Comparison of ENCODE assay signal across 19 cellular contexts in the genomic region with DNA sequence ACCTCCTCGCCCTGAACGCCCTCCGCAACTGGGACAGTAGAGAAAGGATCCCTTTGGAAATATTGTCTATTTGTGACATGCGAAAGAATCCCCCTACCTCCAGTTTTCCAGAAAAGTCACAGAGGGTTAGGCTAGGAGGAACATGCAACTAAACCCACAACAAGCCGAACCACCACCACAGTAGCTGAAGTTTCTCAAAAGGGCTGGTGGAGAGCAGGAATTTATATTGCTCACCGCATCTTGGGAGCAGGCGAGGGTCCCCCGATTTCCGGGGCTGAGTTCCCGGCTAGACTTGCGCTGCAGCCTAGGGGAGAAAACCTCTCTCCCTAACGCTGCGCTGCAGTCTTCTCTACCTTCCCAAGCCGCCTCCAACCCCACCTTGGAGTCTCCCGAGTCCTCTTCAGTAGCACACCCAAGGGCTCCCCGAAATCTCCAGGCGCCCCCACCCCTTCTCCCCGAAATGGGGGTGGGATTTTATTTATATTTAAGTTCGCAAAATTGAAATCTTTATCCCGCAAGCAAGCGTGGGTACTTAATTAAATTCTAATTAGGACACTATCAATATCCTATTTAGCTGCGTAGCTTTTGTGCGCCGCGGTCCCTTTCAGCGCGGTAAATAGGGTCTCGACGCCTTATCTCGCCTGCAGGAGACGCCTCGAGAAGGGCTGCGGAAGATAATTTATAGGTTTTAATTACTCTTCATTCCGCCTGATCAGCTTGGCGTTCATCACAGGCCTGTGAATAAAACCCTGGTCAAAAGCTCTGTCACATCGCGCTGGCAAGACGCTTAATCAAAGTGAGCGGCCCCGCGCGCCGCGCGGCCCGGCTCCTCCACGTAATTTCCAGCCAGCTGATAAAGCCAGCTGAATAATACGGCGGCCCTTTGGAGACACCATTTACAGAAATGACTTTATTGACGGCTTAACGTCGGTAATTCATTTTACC. TPM values are rescaled to one million over a fixed set of nuclear protein-coding genes. Genes with fewer than 3 reads are reported as not detected.
DNase-seq lines count a peak whose midpoint lies in the region; ATAC-seq lines count a peak whose summit lies in the region.
"Had no signal": no experiment of that assay in that cellular context is flagged by ENCODE, and none has a peak within 500 bp of the region (broad histone marks: within the 10 kb centered on the region; RNA-seq: fewer than 3 reads in every experiment).

No MANE protein-coding gene starts in this region.

- H3K4me3 ChIP-seq in naive thymus-derived CD4-positive, alpha-beta T cell (ENCODE audit: low read length), result no peak overlapping the region
- no peak overlapping the region for H3K4me3 ChIP-seq in MG63
- H3K4me3 ChIP-seq: SJCRH30 had no signal

- no peak overlapping the region for H3K4me3 Mint-ChIP-seq in stimulated activated naive CD8-positive, alpha-beta T cell treated with anti-CD3 and anti-CD28 coated beads, Interleukin-15, Interleukin-2, amounts not matched to agents 100 ng/mL and 50 ng/mL, for 24 hours
- peak overlapping the region in 1 of 2 donors; percentile 8 for H3K4me3 Mint-ChIP-seq in stimulated activated naive CD8-positive, alpha-beta T cell treated with anti-CD3 and anti-CD28 coated beads, Interleukin-15, amount 100 ng/mL, for 72 hours
- H3K4me3 Mint-ChIP-seq in activated naive CD8-positive, alpha-beta T cell treated with anti-CD3 and anti-CD28 coated beads, Interleukin-2, amount 50 U/mL, for 24 hours, result no peak overlapping the region
- H3K4me3 Mint-ChIP-seq in naive thymus-derived CD4-positive, alpha-beta T cell, result peak overlapping the region in 7 of 10 donors; percentile 39 to 79 (median 54)
- H3K4me3 Mint-ChIP-seq: dendritic cell treated with granulocyte-macrophage colony-stimulating factor and Interleukin-4, amounts not matched to agents 40 ng/mL and 50 ng/mL, for 4 days had no signal

- H3K27me3 Mint-ChIP-seq in stimulated activated naive CD8-positive, alpha-beta T cell treated with anti-CD3 and anti-CD28 coated beads, Interleukin-15, Interleukin-2, amounts not matched to agents 100 ng/mL and 50 ng/mL, for 24 hours, result peaks cover 88% of the 10 kb centered on the region
- peaks cover 93% of the 10 kb centered on the region for H3K27me3 Mint-ChIP-seq in stimulated activated naive CD8-positive, alpha-beta T cell treated with anti-CD3 and anti-CD28 coated beads, Interleukin-15, amount 100 ng/mL, for 72 hours
- H3K27me3 Mint-ChIP-seq in activated naive CD8-positive, alpha-beta T cell treated with anti-CD3 and anti-CD28 coated beads, Interleukin-2, amount 50 U/mL, for 24 hours, result peaks cover 87% of the 10 kb centered on the region
- peaks cover 84 to 88% (median 85%) of the 10 kb centered on the region in 5 donors for H3K27me3 Mint-ChIP-seq in naive thymus-derived CD4-positive, alpha-beta T cell

- POLR2A ChIA-PET in naive thymus-derived CD4-positive, alpha-beta T cell (lab: Charles Lee), result no interaction called here

- ATAC-seq in stimulated activated naive CD8-positive, alpha-beta T cell treated with anti-CD3 and anti-CD28 coated beads, Interleukin-15, amount 100 ng/mL, for 72 hours, result no peak
- ATAC-seq in activated naive CD8-positive, alpha-beta T cell treated with anti-CD3 and anti-CD28 coated beads, Interleukin-2, amount 50 U/mL, for 24 hours, result no peak
- ATAC-seq in naive thymus-derived CD4-positive, alpha-beta T cell, result no peak
- ATAC-seq in GM18511 (IDR thresholded peaks at IDR 0.05; ENCODE audit: unreplicated experiment), result no peak

- peak overlapping the region; percentile 36 for H3K27ac Mint-ChIP-seq in stimulated activated naive CD8-positive, alpha-beta T cell treated with anti-CD3 and anti-CD28 coated beads, Interleukin-15, Interleukin-2, amounts not matched to agents 100 ng/mL and 50 ng/mL, for 24 hours
- peak overlapping the region in 1 of 2 donors; percentile 85 for H3K27ac Mint-ChIP-seq in stimulated activated naive CD8-positive, alpha-beta T cell treated with anti-CD3 and anti-CD28 coated beads, Interleukin-15, amount 100 ng/mL, for 72 hours
- peak overlapping the region; percentile 46 for H3K27ac Mint-ChIP-seq in activated naive CD8-positive, alpha-beta T cell treated with anti-CD3 and anti-CD28 coated beads, Interleukin-2, amount 50 U/mL, for 24 hours
- peak overlapping the region in 2 of 9 donors; percentile 48 to 72 for H3K27ac Mint-ChIP-seq in naive thymus-derived CD4-positive, alpha-beta T cell
- H3K27ac Mint-ChIP-seq: dendritic cell treated with granulocyte-macrophage colony-stimulating factor and Interleukin-4, amounts not matched to agents 40 ng/mL and 50 ng/mL, for 4 days had no signal

- intact Hi-C loops in naive thymus-derived CD4-positive, alpha-beta T cell (cut with micrococcal nuclease), result loop anchor here in 1 of 2 donors (10.0 kb wide), 1 partner anchor 1035 kb away; a partner anchor contains a TSS

- peaks cover 9 to 43% of the 10 kb centered on the region in 2 donors for H3K27me3 ChIP-seq in naive thymus-derived CD4-positive, alpha-beta T cell (ENCODE audit: control insufficient read depth in 2 of 2, insufficient read depth in 2 of 2, low read length in 2 of 2)
- H3K27me3 ChIP-seq in MG63, result no peaks in the 10 kb centered on the region
- H3K27me3 ChIP-seq: SJCRH30 had no signal

- DNase-seq in stimulated activated naive CD8-positive, alpha-beta T cell treated with anti-CD3 and anti-CD28 coated beads, Interleukin-15, amount 100 ng/mL, for 72 hours, result no peak
- DNase-seq in activated naive CD8-positive, alpha-beta T cell treated with anti-CD3 and anti-CD28 coated beads, Interleukin-2, amount 50 U/mL, for 24 hours, result peak; percentile 11
- DNase-seq in naive thymus-derived CD4-positive, alpha-beta T cell, result no peak
- DNase-seq in ureter (ENCODE audit: low spot score) (peak; percentile 29), T1000 (lab: John Stamatoyannopoulos, UW) (no peak), MG63 (no peak)
- DNase-seq: activated naive CD4-positive, alpha-beta T cell treated with Interleukin-2 at 50 U/mL for 16 hours; brain microvascular endothelial cell; DMS79; esophagus squamous epithelium; NCI-H1436; NCI-H2227 treated with DMSO at 0.1 percent for 48 hours; SJCRH30; stimulated activated CD4-positive, alpha-beta T cell treated with anti-CD3 and anti-CD28 coated beads, Interleukin-1b, Interleukin-23, amount 100 ng/mL, for 48 hours had no signal

- H3K4me1 ChIP-seq in naive thymus-derived CD4-positive, alpha-beta T cell (ENCODE audit: control insufficient read depth in 2 of 2, insufficient read depth in 2 of 2, low read length in 2 of 2), result peaks cover 3 to 9% of the 10 kb centered on the region in 2 donors
- H3K4me1 ChIP-seq: BLaER1 treated with 17β-estradiol and CSF1 and Interleukin-3, amounts not matched to agents 10 nM and 100 nM; SJCRH30 had no signal

- H3K9me3 ChIP-seq in naive thymus-derived CD4-positive, alpha-beta T cell (ENCODE audit: control insufficient read depth in 2 of 3, low read length in 3 of 3), result no peaks in the 10 kb centered on the region
- no peaks in the 10 kb centered on the region for H3K9me3 ChIP-seq in MG63
- H3K9me3 ChIP-seq: esophagus squamous epithelium, SJCRH30, thoracic aorta had no signal

- H3K27ac ChIP-seq in naive thymus-derived CD4-positive, alpha-beta T cell (ENCODE audit: low read depth, low read length), result no peak overlapping the region
- H3K27ac ChIP-seq: BLaER1 treated with 17β-estradiol and CSF1 and Interleukin-3, amounts not matched to agents 10 nM and 100 nM; brain microvascular endothelial cell; esophagus squamous epithelium; SJCRH30; thoracic aorta had no signal

- H3K36me3 ChIP-seq in naive thymus-derived CD4-positive, alpha-beta T cell (ENCODE audit: control insufficient read depth in 2 of 3, insufficient read depth in 3 of 3, low read length in 3 of 3), result no peaks in the 10 kb centered on the region
- H3K36me3 ChIP-seq in MG63, result peaks cover 12% of the 10 kb centered on the region
- H3K36me3 ChIP-seq: BLaER1 treated with 17β-estradiol and CSF1 and Interleukin-3, amounts not matched to agents 10 nM and 100 nM; brain microvascular endothelial cell; esophagus squamous epithelium; SJCRH30; thoracic aorta had no signal

- H3K36me3 Mint-ChIP-seq in stimulated activated naive CD8-positive, alpha-beta T cell treated with anti-CD3 and anti-CD28 coated beads, Interleukin-15, Interleukin-2, amounts not matched to agents 100 ng/mL and 50 ng/mL, for 24 hours (ENCODE audit: low read depth), result peaks cover 4% of the 10 kb centered on the region
- H3K36me3 Mint-ChIP-seq in activated naive CD8-positive, alpha-beta T cell treated with anti-CD3 and anti-CD28 coated beads, Interleukin-2, amount 50 U/mL, for 24 hours (ENCODE audit: low read depth), result peaks cover 2% of the 10 kb centered on the region
- H3K36me3 Mint-ChIP-seq in naive thymus-derived CD4-positive, alpha-beta T cell, result peaks cover 0 to 3% (median 0%) of the 10 kb centered on the region in 5 donors

- CTCF ChIA-PET in naive thymus-derived CD4-positive, alpha-beta T cell (lab: Charles Lee), result no interaction called here

- H3K4me1 Mint-ChIP-seq in stimulated activated naive CD8-positive, alpha-beta T cell treated with anti-CD3 and anti-CD28 coated beads, Interleukin-15, Interleukin-2, amounts not matched to agents 100 ng/mL and 50 ng/mL, for 24 hours (ENCODE audit: low read depth), result peaks cover 27% of the 10 kb centered on the region
- peaks cover 53% of the 10 kb centered on the region for H3K4me1 Mint-ChIP-seq in stimulated activated naive CD8-positive, alpha-beta T cell treated with anti-CD3 and anti-CD28 coated beads, Interleukin-15, amount 100 ng/mL, for 72 hours
- H3K4me1 Mint-ChIP-seq in activated naive CD8-positive, alpha-beta T cell treated with anti-CD3 and anti-CD28 coated beads, Interleukin-2, amount 50 U/mL, for 24 hours, result peaks cover 36% of the 10 kb centered on the region
- peaks cover 21 to 59% (median 37%) of the 10 kb centered on the region in 7 donors for H3K4me1 Mint-ChIP-seq in naive thymus-derived CD4-positive, alpha-beta T cell

- no peaks in the 10 kb centered on the region for H3K9me3 Mint-ChIP-seq in stimulated activated naive CD8-positive, alpha-beta T cell treated with anti-CD3 and anti-CD28 coated beads, Interleukin-15, Interleukin-2, amounts not matched to agents 100 ng/mL and 50 ng/mL, for 24 hours
- no peaks in the 10 kb centered on the region for H3K9me3 Mint-ChIP-seq in stimulated activated naive CD8-positive, alpha-beta T cell treated with anti-CD3 and anti-CD28 coated beads, Interleukin-15, amount 100 ng/mL, for 72 hours
- H3K9me3 Mint-ChIP-seq in activated naive CD8-positive, alpha-beta T cell treated with anti-CD3 and anti-CD28 coated beads, Interleukin-2, amount 50 U/mL, for 24 hours, result no peaks in the 10 kb centered on the region
- H3K9me3 Mint-ChIP-seq in naive thymus-derived CD4-positive, alpha-beta T cell, result peaks cover 0 to 11% (median 0%) of the 10 kb centered on the region in 11 donors
- H3K9me3 Mint-ChIP-seq: dendritic cell treated with granulocyte-macrophage colony-stimulating factor and Interleukin-4, amounts not matched to agents 40 ng/mL and 50 ng/mL, for 4 days had no signal

RNA-seq across cellular contexts. Expression of a gene that starts 2.0 kb away (rescaled TPM):
- not detected for total RNA-seq in naive thymus-derived CD4-positive, alpha-beta T cell
- not detected for polyA plus RNA-seq in naive thymus-derived CD4-positive, alpha-beta T cell
- not detected for total RNA-seq in ureter
- total RNA-seq in MG63 (2014; rRNA removed; shearing (Covaris generic); ENCODE audit: low replicate concordance), result 1.2 and 7.2 TPM in 2 replicates
- total RNA-seq: esophagus squamous epithelium, SJCRH30, thoracic aorta had no signal

Comparison
In these comparisons a context has a peak if more than half of its experiments do, and no peak if none do; other contexts are left out.
1. H3K4me3 Mint-ChIP-seq: peak in naive thymus-derived CD4-positive, alpha-beta T cell (7 of 10); none in stimulated activated naive CD8-positive, alpha-beta T cell treated with anti-CD3 and anti-CD28 coated beads, Interleukin-15, Interleukin-2, amounts not matched to agents 100 ng/mL and 50 ng/mL, for 24 hours (single experiment) and activated naive CD8-positive, alpha-beta T cell treated with anti-CD3 and anti-CD28 coated beads, Interleukin-2, amount 50 U/mL, for 24 hours (single experiment).
2. DNase-seq: peak in activated naive CD8-positive, alpha-beta T cell treated with anti-CD3 and anti-CD28 coated beads, Interleukin-2, amount 50 U/mL, for 24 hours (single experiment) and ureter (single experiment); none in stimulated activated naive CD8-positive, alpha-beta T cell treated with anti-CD3 and anti-CD28 coated beads, Interleukin-15, amount 100 ng/mL, for 72 hours (0 of 2), naive thymus-derived CD4-positive, alpha-beta T cell (0 of 9), T1000 (single experiment) and MG63 (single experiment).